ENCODE assay signal across 29 cellular contexts in the genomic region with DNA sequence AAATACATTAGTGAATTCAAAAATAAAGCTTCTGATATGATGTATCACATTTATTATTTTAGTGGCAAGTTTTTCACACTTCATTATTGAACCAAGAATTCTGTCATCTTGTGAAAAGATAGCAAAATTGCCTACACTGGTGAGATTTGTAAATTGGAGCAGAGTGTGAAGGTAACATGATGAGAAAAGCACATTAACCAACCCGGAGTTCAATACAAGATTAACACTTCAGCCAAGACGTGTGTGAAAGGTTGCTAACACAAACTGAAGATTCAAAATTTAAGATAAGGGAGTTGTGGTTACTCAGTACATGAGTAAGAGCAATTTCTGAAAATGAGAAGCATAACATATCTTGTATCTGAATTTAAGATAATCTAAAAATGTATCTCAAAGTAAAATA.
"Had no signal": no experiment of that assay in that cellular context is flagged by ENCODE, and none has a peak within 500 bp of the region (broad histone marks: within the 10 kb centered on the region; RNA-seq: fewer than 3 reads in every experiment).

No MANE protein-coding gene starts in this region.

- H3K9me3 Mint-ChIP-seq: activated T-helper 17 cell treated with anti-CD3 and anti-CD28 coated beads, Interleukin-2, amount 50 U/mL, for 72 hours had no signal

- H3K4me3 ChIP-seq: breast epithelium, cardiac muscle cell, colonic mucosa, esophagus squamous epithelium, gastroesophageal sphincter, heart right ventricle had no signal

- H3K36me3 Mint-ChIP-seq: activated naive CD8-positive, alpha-beta T cell; brain had no signal

- H3K4me3 Mint-ChIP-seq: activated B cell treated with CpG ODN at 0.5 μM for 24 hours; activated CD8-positive, alpha-beta T cell treated with anti-CD3 and anti-CD28 coated beads for 36 hours; activated naive CD8-positive, alpha-beta T cell; activated T-cell treated with anti-CD3 and anti-CD28 coated beads, Interleukin-2, amount 50 U/mL, for 4 hours; activated T-helper 17 cell treated with anti-CD3 and anti-CD28 coated beads, Interleukin-2, amount 50 U/mL, for 72 hours; brain had no signal

- H3K4me1 ChIP-seq: breast epithelium, colonic mucosa, esophagus squamous epithelium, gastroesophageal sphincter, heart right ventricle had no signal

- DNase-seq: activated B cell treated with CpG ODN at 0.5 μM for 24 hours; activated CD4-positive, alpha-beta T cell treated with anti-CD3 and anti-CD28 coated beads for 48 hours; activated CD4-positive, alpha-beta T cell treated with anti-CD3 and anti-CD28 coated beads, Interleukin-2, amount 50 U/mL, for 1 hour; activated CD4-positive, alpha-beta T cell treated with anti-CD3 and anti-CD28 coated beads, Interleukin-2, amount 50 U/mL, for 48 hours; activated CD8-positive, alpha-beta memory T cell treated with anti-CD3 and anti-CD28 coated beads for 24 hours; activated CD8-positive, alpha-beta T cell treated with anti-CD3 and anti-CD28 coated beads for 36 hours; activated effector memory CD4-positive, alpha-beta T cell treated with Interleukin-2 at 50 U/mL for 16 hours; activated gamma-delta T cell treated with Interleukin-2 at 50 U/mL for 16 hours; activated naive CD4-positive, alpha-beta T cell treated with anti-CD3 and anti-CD28 coated beads, Interleukin-2, amount 50 U/mL, for 16 hours; activated naive CD4-positive, alpha-beta T cell treated with Interleukin-2 at 50 U/mL for 16 hours; activated T-cell treated with anti-CD3 and anti-CD28 coated beads, Interleukin-2, amount 50 U/mL, for 4 hours; amygdala; aorta; central memory CD4-positive, alpha-beta T cell; cerebellar nuclear complex; colonic mucosa; effector CD8-positive, alpha-beta T cell; esophagus squamous epithelium; foreskin melanocyte; heart right ventricle; WERI-Rb-1 had no signal

- H3K27ac Mint-ChIP-seq: activated B cell treated with CpG ODN at 0.5 μM for 24 hours; activated CD8-positive, alpha-beta T cell treated with anti-CD3 and anti-CD28 coated beads for 36 hours; activated naive CD8-positive, alpha-beta T cell; activated T-helper 17 cell treated with anti-CD3 and anti-CD28 coated beads, Interleukin-2, amount 50 U/mL, for 72 hours; brain had no signal

- H3K9me3 ChIP-seq: breast epithelium, colonic mucosa, esophagus squamous epithelium, gastroesophageal sphincter had no signal

- H3K27me3 Mint-ChIP-seq: activated B cell treated with CpG ODN at 0.5 μM for 24 hours; activated CD8-positive, alpha-beta T cell treated with anti-CD3 and anti-CD28 coated beads for 36 hours; activated naive CD8-positive, alpha-beta T cell; activated T-helper 17 cell treated with anti-CD3 and anti-CD28 coated beads, Interleukin-2, amount 50 U/mL, for 72 hours had no signal

- ATAC-seq: activated CD4-positive, CD25-positive, alpha-beta regulatory T cell treated with anti-CD3 and anti-CD28 coated beads, Interleukin-2, amount 50 U/mL, for 24 hours; activated CD8-positive, alpha-beta T cell treated with anti-CD3 and anti-CD28 coated beads for 36 hours; activated T-cell treated with anti-CD3 and anti-CD28 coated beads, Interleukin-2, amount 50 U/mL, for 4 hours; activated T-helper 17 cell treated with anti-CD3 and anti-CD28 coated beads, Interleukin-2, amount 50 U/mL, for 72 hours; gastroesophageal sphincter; heart right ventricle had no signal

- H3K4me1 Mint-ChIP-seq: activated B cell treated with CpG ODN at 0.5 μM for 24 hours; activated T-helper 17 cell treated with anti-CD3 and anti-CD28 coated beads, Interleukin-2, amount 50 U/mL, for 72 hours; brain had no signal

- H3K27ac ChIP-seq: breast epithelium, cardiac muscle cell, colonic mucosa, epithelial cell of prostate, esophagus squamous epithelium, gastroesophageal sphincter, heart right ventricle, WERI-Rb-1 had no signal

- H3K27me3 ChIP-seq: breast epithelium, cardiac muscle cell, colonic mucosa, esophagus squamous epithelium, gastroesophageal sphincter, heart right ventricle had no signal

- H3K36me3 ChIP-seq: breast epithelium, cardiac muscle cell, colonic mucosa, esophagus squamous epithelium, gastroesophageal sphincter, heart right ventricle, WERI-Rb-1 had no signal
